20 cellular contexts compared by ENCODE assay signal in the genomic region with DNA sequence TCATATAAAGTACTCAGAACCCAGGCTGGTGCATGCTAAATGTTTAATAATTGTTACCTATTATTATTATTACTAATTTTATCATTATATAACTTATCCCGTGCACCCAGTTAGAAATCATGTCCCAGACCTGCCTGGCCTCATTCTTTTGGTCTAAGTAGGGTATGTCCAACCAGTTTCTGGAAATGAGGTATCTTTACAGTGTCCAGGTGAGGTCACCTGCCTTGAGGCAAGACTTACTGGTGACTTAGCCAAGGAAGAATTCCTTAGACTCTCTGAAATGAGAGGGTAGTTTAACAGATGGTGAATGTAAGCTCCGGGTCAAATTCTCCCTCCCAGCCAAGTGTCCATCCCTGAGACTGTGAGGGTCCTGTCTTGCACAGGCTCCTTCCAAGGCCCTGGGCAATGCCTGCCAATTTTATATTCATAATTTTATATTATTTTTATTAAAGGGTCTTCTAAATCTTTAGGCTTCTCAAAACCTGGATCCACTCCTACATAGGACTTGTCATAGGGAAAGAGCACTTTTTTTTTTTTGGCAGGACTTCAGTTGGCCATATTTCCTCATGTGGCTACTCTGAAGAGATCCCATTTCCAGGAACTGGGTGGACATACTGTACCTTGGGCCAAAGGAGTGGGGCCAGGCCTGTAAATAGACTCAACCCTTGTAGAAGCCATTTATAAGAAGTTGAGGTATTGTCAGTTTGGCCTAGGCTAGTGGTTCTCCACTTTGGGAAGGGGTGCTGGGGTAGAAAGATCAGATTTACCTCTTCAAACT.
DNase-seq lines count a peak whose midpoint lies in the region; ATAC-seq and TF ChIP-seq lines count a peak whose summit lies in the region.
"Had no signal": no experiment of that assay in that cellular context is flagged by ENCODE, and none has a peak within 500 bp of the region (broad histone marks: within the 10 kb centered on the region; RNA-seq: fewer than 3 reads in every experiment).

No MANE protein-coding gene starts in this region.

- DNase-seq in HPDE6-E6E7 (ENCODE audit: extremely low spot score) (peak; percentile 33), RWPE2 (ENCODE audit: low spot score) (no peak), epithelial cell of prostate (ENCODE audit: low read depth, low spot score) (peak; percentile 59), trophoblast cell (peak; percentile 97 to 98), mucosa of descending colon (no peak), ascending aorta (ENCODE audit: low spot score in 2 of 2) (no peak), A673 (ENCODE audit: low spot score) (no peak)
- DNase-seq: EL, H7, HFFc6, Karpas-422, NCI-H1417, NCI-H1694 treated with DMSO at 0.1 percent for 48 hours, NCI-H2081 treated with DMSO at 0.1 percent for 48 hours, NCI-H446, NCI-H526, OCI-M1, SHP77 treated with DMSO at 0.1 percent for 48 hours, T-cell had no signal

- no peak overlapping the region for H3K4me2 ChIP-seq in trophoblast cell (ENCODE audit: low read length)

- no peak overlapping the region for H3K9ac ChIP-seq in trophoblast cell (ENCODE audit: low read length)

- POLR2A ChIA-PET in A673 (lab: Charles Lee; ENCODE audit: low non-redundant PET) = no interaction called here

- ATAC-seq in RWPE2 (ENCODE audit: low read depth) = peak; percentile 88
- no peak for ATAC-seq in mucosa of descending colon
- ATAC-seq: SK-N-SH treated with all-trans-retinoic acid at 6 μM for 48 hours, T-cell had no signal

- H2BK5ac ChIP-seq in trophoblast cell (ENCODE audit: low read depth, low read length, poor library complexity) = peak overlapping the region; percentile 47

- H3K9me3 ChIP-seq in RWPE2 (ENCODE audit: severe bottlenecking) = no peaks in the 10 kb centered on the region
- H3K9me3 ChIP-seq in trophoblast cell (ENCODE audit: insufficient read depth, low read depth, low read length) = peaks cover 2% of the 10 kb centered on the region
- H3K9me3 ChIP-seq in mucosa of descending colon = no peaks in the 10 kb centered on the region
- no peaks in the 10 kb centered on the region for H3K9me3 ChIP-seq in ascending aorta
- H3K9me3 ChIP-seq in A673 (ENCODE audit: low read depth, low read length, poor library complexity, severe bottlenecking) = no peaks in the 10 kb centered on the region

- no peaks in the 10 kb centered on the region for H3K27me3 ChIP-seq in RWPE2 (ENCODE audit: insufficient read depth, poor library complexity, severe bottlenecking)
- H3K27me3 ChIP-seq in trophoblast cell (ENCODE audit: insufficient read depth, low read length) = no peaks in the 10 kb centered on the region
- no peaks in the 10 kb centered on the region for H3K27me3 ChIP-seq in ascending aorta
- no peaks in the 10 kb centered on the region for H3K27me3 ChIP-seq in A673 (replicated peaks; ENCODE audit: insufficient read depth, low read depth, low read length, poor library complexity)

- H3K4me1 ChIP-seq in RWPE2 (ENCODE audit: insufficient read depth, poor library complexity, severe bottlenecking) (peaks cover 9% of the 10 kb centered on the region), trophoblast cell (ENCODE audit: control insufficient read depth in 1 of 2, insufficient read depth in 2 of 2, low read length in 2 of 2) (peaks cover 2 to 5% of the 10 kb centered on the region in 2 experiments), mucosa of descending colon (ENCODE audit: low read depth) (no peaks in the 10 kb centered on the region), ascending aorta (no peaks in the 10 kb centered on the region), A673 (ENCODE audit: insufficient read depth, low read length, poor library complexity, severe bottlenecking) (peaks cover 8% of the 10 kb centered on the region)

- peaks cover 5% of the 10 kb centered on the region for H3K79me1 ChIP-seq in trophoblast cell (ENCODE audit: low read length)

- H2BK12ac ChIP-seq in trophoblast cell (ENCODE audit: low read length) = peak overlapping the region; percentile 78

- no peaks in the 10 kb centered on the region for H3K36me3 ChIP-seq in RWPE2 (ENCODE audit: low read depth)
- H3K36me3 ChIP-seq in trophoblast cell (ENCODE audit: control insufficient read depth in 1 of 2, insufficient read depth in 2 of 2, low read length in 2 of 2) = no peaks in the 10 kb centered on the region
- H3K36me3 ChIP-seq in mucosa of descending colon (ENCODE audit: low read depth) = no peaks in the 10 kb centered on the region
- H3K36me3 ChIP-seq in ascending aorta = no peaks in the 10 kb centered on the region
- H3K36me3 ChIP-seq in A673 (ENCODE audit: insufficient read depth, low read length, poor library complexity, severe bottlenecking) = no peaks in the 10 kb centered on the region

- H3K27ac ChIP-seq in RWPE2 (ENCODE audit: poor library complexity, severe bottlenecking) (peak overlapping the region; percentile 22), epithelial cell of prostate (peak overlapping the region; percentile 78), trophoblast cell (ENCODE audit: low read depth, low read length) (peak overlapping the region; percentile 69), ascending aorta (no peak overlapping the region), A673 (ENCODE audit: low read depth, low read length, poor library complexity, severe bottlenecking) (no peak overlapping the region)

- no peak overlapping the region for H3K18ac ChIP-seq in trophoblast cell (ENCODE audit: low read length)

- peak overlapping the region; percentile 34 for H4K91ac ChIP-seq in trophoblast cell (ENCODE audit: low read depth, low read length)

- H3K14ac ChIP-seq in trophoblast cell (ENCODE audit: low read length) = no peak overlapping the region

- no peak overlapping the region for H2AK5ac ChIP-seq in trophoblast cell (ENCODE audit: low read length)

- intact Hi-C loops in mucosa of descending colon (cut with DNase I, micrococcal nuclease) = no loop called here
- intact Hi-C loops in ascending aorta (cut with DNase I) = no loop called here
- intact Hi-C loops in A673 (cut with micrococcal nuclease; ENCODE audit: unreplicated experiment) = no loop called here

- no peak overlapping the region for H4K8ac ChIP-seq in trophoblast cell (ENCODE audit: low read depth, low read length)

- TF ChIP-seq CTCF in RWPE2 (IDR thresholded peaks at IDR 0.05; ENCODE audit: poor library complexity, severe bottlenecking) (no peak), mucosa of descending colon (IDR thresholded peaks at IDR 0.05) (no peak), ascending aorta (IDR thresholded peaks at IDR 0.05) (no peak), A673 (conservative IDR thresholded peaks at IDR 0.05; ENCODE audit: low read depth, low read length) (no peak)

- H3K79me2 ChIP-seq in trophoblast cell (ENCODE audit: control insufficient read depth, insufficient read depth, low read length, poor library complexity) = no peaks in the 10 kb centered on the region

- no peak overlapping the region for H4K12ac ChIP-seq in trophoblast cell (ENCODE audit: low read depth, low read length)

- H3K4me3 ChIP-seq in RWPE2 (ENCODE audit: severe bottlenecking) (no peak overlapping the region), trophoblast cell (ENCODE audit: low read depth, low read length) (no peak overlapping the region), mucosa of descending colon (no peak overlapping the region), ascending aorta (no peak overlapping the region), A673 (ENCODE audit: low read depth, low read length, poor library complexity, severe bottlenecking) (no peak overlapping the region)

- no peak overlapping the region for H2AFZ ChIP-seq in trophoblast cell (ENCODE audit: insufficient read depth, low read length, poor library complexity)

- BruUV-seq in A673 (replicated peaks; lab: Mats Ljungman, UMichigan) = no TSS peak

- H2BK120ac ChIP-seq in trophoblast cell (ENCODE audit: insufficient read depth, low read length, poor library complexity) = peak overlapping the region; percentile 34

- no peak overlapping the region for H3K4ac ChIP-seq in trophoblast cell (ENCODE audit: low read depth, low read length)

- WGBS in trophoblast cell (ENCODE audit: extremely low coverage, insufficient coverage, insufficient read length) = no CpG with 5 or more reads among the region's 2 CpGs

- CTCF ChIA-PET in A673 (lab: Charles Lee) = no interaction called here

- no peak overlapping the region for H3K23ac ChIP-seq in trophoblast cell (ENCODE audit: low read length)

Comparison
In these comparisons a context has a peak if more than half of its experiments do, and no peak if none do; other contexts are left out.
1. DNase-seq: peak in HPDE6-E6E7 (single experiment), epithelial cell of prostate (single experiment) and trophoblast cell (2 of 2); none in RWPE2 (single experiment), mucosa of descending colon (0 of 3), ascending aorta (0 of 2) and A673 (single experiment).
2. H3K27ac ChIP-seq: peak in RWPE2 (single experiment), epithelial cell of prostate (single experiment) and trophoblast cell (single experiment); none in ascending aorta (0 of 2) and A673 (single experiment).